In the genomic region with DNA sequence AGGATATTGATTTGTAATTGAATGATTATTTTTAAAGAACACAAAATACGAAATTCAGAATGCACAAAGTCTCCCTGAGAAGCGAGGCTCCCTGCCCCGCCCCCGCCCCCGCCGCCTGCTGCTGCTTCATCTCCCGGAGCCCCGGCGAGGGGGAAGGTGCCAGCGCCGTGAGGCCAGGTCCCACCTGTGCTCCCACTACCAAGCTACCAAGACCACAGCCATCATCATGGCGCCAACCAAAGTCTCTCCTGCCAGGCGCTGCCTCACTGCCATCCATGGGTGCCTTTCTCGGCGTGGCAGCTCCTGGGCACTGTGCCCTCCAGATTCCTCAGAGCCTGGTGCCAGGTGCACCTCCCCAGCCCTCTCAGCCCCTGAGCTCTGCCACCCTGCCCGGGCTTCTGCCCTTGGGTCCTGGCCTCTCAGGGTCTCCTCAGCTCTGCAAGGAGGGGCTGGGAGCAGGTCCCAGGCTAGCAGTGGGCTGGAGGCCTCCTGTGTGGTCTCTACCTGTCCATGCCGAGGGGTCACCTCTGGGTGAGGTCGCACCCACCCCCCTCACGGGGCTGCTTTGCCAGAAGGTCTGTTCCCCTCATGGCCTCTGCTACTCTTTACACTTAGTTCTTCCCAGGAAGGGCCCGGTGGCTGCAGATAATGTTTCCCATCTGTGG, we compare ENCODE assay signal across 6 cellular contexts.
"Had no signal": no experiment of that assay in that cellular context is flagged by ENCODE, and none has a peak within 500 bp of the region (broad histone marks: within the 10 kb centered on the region; RNA-seq: fewer than 3 reads in every experiment).

No MANE protein-coding gene starts in this region.

- H3K4me3 ChIP-seq: GM23338 had no signal

- H2AFZ ChIP-seq: GM23338 had no signal

- H3K27me3 Mint-ChIP-seq: IgD-negative memory B cell had no signal

- H3K27ac Mint-ChIP-seq: GM23338, H9, IgD-negative memory B cell had no signal

- H3K4me1 Mint-ChIP-seq: GM23338, H9, IgD-negative memory B cell had no signal

- H3K4me2 ChIP-seq: GM23338 had no signal

- H3K4me3 Mint-ChIP-seq: GM23338, H9 had no signal

- H3K27ac ChIP-seq: HL-60 had no signal

- ATAC-seq: GM23338, HepG2 had no signal

- H3K36me3 Mint-ChIP-seq: IgD-negative memory B cell had no signal

- DNase-seq: H9, HCEC 1CT had no signal
